Comparison of ENCODE assay signal across 13 cellular contexts in the genomic region with DNA sequence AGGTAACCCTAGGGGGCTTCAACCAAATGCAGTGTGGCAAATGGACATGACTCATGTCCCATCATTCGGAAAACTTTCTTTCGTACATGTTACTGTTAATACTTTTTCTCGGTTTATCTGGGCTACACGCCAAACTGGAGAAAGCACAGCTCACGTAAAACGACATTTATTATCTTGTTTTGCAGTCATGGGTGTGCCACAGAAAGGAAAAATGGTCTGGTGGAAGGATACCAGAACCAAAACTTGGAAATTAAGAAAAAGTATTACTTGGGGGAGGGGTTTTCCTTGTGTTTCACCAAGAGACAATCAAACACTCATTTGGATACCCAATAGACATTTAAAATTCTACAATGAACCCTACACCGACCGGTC. TPM values are rescaled to one million over a fixed set of nuclear protein-coding genes. Genes with fewer than 3 reads are reported as not detected.
DNase-seq lines count a peak whose midpoint lies in the region; ATAC-seq and TF ChIP-seq lines count a peak whose summit lies in the region.
"Had no signal": no experiment of that assay in that cellular context is flagged by ENCODE, and none has a peak within 500 bp of the region (broad histone marks: within the 10 kb centered on the region; RNA-seq: fewer than 3 reads in every experiment).

No MANE protein-coding gene starts in this region.

- no peaks in the 10 kb centered on the region for H3K36me3 ChIP-seq in sigmoid colon

- peak overlapping the region; percentile 35 for H3K4me3 Mint-ChIP-seq in HFFc6
- H3K4me3 Mint-ChIP-seq: activated naive CD4-positive, alpha-beta T cell treated with anti-CD3 and anti-CD28 coated beads, Interleukin-2, amount 50 U/mL, for 24 hours had no signal

- no peaks in the 10 kb centered on the region for H3K9me3 Mint-ChIP-seq in HFFc6
- H3K9me3 Mint-ChIP-seq: activated naive CD4-positive, alpha-beta T cell treated with anti-CD3 and anti-CD28 coated beads, Interleukin-2, amount 50 U/mL, for 24 hours had no signal

- H3K4me3 ChIP-seq in fibroblast of villous mesenchyme (ENCODE audit: low read depth, low read length) = peak overlapping the region; percentile 34
- H3K4me3 ChIP-seq in sigmoid colon = peak overlapping the region in 3 of 4 donors; percentile 15 to 20 (median 15)

- H3K27me3 ChIP-seq in sigmoid colon = peaks cover 20 to 76% (median 64%) of the 10 kb centered on the region in 3 donors

- intact Hi-C loops in sigmoid colon (cut with DNase I) = loop anchor here (5.0 kb wide), 1 partner anchor 55 kb away; the partner anchor contains the start of gene ALOXE3

- no peak for TF ChIP-seq CTCF in HFFc6 (IDR thresholded peaks at IDR 0.05)
- no peak for TF ChIP-seq CTCF in fibroblast of villous mesenchyme (IDR thresholded peaks at IDR 0.05; ENCODE audit: insufficient read depth, low read depth, low read length)
- no peak for TF ChIP-seq CTCF in sigmoid colon (IDR thresholded peaks at IDR 0.05)

- TF ChIP-seq POLR2A in sigmoid colon (IDR thresholded peaks at IDR 0.05) = no peak

- H3K27ac ChIP-seq in sigmoid colon = no peak overlapping the region
- H3K27ac ChIP-seq: HL-60 had no signal

- H3K36me3 Mint-ChIP-seq in HFFc6 (ENCODE audit: low read depth) = no peaks in the 10 kb centered on the region
- H3K36me3 Mint-ChIP-seq: activated naive CD4-positive, alpha-beta T cell treated with anti-CD3 and anti-CD28 coated beads, Interleukin-2, amount 50 U/mL, for 24 hours had no signal

- peaks cover 0 to 12% (median 9%) of the 10 kb centered on the region in 4 donors for H3K4me1 ChIP-seq in sigmoid colon

- peaks cover 10% of the 10 kb centered on the region for H3K4me1 Mint-ChIP-seq in HFFc6 (ENCODE audit: low read depth)
- H3K4me1 Mint-ChIP-seq: activated naive CD4-positive, alpha-beta T cell treated with anti-CD3 and anti-CD28 coated beads, Interleukin-2, amount 50 U/mL, for 24 hours had no signal

- no peaks in the 10 kb centered on the region for H3K9me3 ChIP-seq in sigmoid colon

- no peak overlapping the region for H3K27ac Mint-ChIP-seq in HFFc6
- H3K27ac Mint-ChIP-seq: activated naive CD4-positive, alpha-beta T cell treated with anti-CD3 and anti-CD28 coated beads, Interleukin-2, amount 50 U/mL, for 24 hours had no signal

- no peak for TF ChIP-seq EP300 in sigmoid colon (IDR thresholded peaks at IDR 0.05)

- no peak for DNase-seq in HFFc6
- DNase-seq in amniotic epithelial cell (ENCODE audit: low read depth) = peak; percentile 74
- DNase-seq in fibroblast of villous mesenchyme (ENCODE audit: low read depth) = peak; percentile 70
- DNase-seq in sigmoid colon = no peak
- no peak for DNase-seq in putamen (ENCODE audit: low spot score)
- no peak for DNase-seq in cerebellar cortex (ENCODE audit: low spot score)
- no peak for DNase-seq in HuH-7 (ENCODE audit: low spot score)
- DNase-seq: head of caudate nucleus, NCI-H1048 had no signal

- WGBS in sigmoid colon, 2 donors = 8 to 41% methylated on average over 8 of the region's 8 CpGs

- no peak for ATAC-seq in GM21447 (IDR thresholded peaks at IDR 0.05; ENCODE audit: unreplicated experiment)

- peaks cover 57% of the 10 kb centered on the region for H3K27me3 Mint-ChIP-seq in HFFc6 (ENCODE audit: insufficient read depth)

RNA-seq across cellular contexts. Expression of gene ALOX15B, which starts 23.6 kb away (rescaled TPM):
- not detected for total RNA-seq in HFFc6 (2021; fragmentation: NEBNext Ultra II Directional; extraction: Animal tissue kit (Norgen Biotek cat#: 25700))
- not detected in 2 replicates for total RNA-seq in fibroblast of villous mesenchyme
- total RNA-seq in sigmoid colon = 1 to 10 TPM; 2.8 to 5.3 (median 4.3) TPM
- polyA plus RNA-seq in sigmoid colon = 1 to 10 TPM; 1.2 to 3.2 (median 1.8) TPM

RNA-seq across cellular contexts. Expression of gene ALOX12B, which starts 25.1 kb away (rescaled TPM):
- not detected for total RNA-seq in HFFc6 (2021; fragmentation: NEBNext Ultra II Directional; extraction: Animal tissue kit (Norgen Biotek cat#: 25700))
- total RNA-seq in fibroblast of villous mesenchyme (not detected in 2 replicates), sigmoid colon (not detected)
- under 1 TPM in 1 of 3 donors, not detected in 2; 0.52 TPM for polyA plus RNA-seq in sigmoid colon
- total RNA-seq: liver had no signal
- polyA plus RNA-seq: liver had no signal

RNA-seq across cellular contexts. Expression of gene ALOXE3, which starts 55.9 kb away (rescaled TPM):
- total RNA-seq in HFFc6 (2021; fragmentation: NEBNext Ultra II Directional; extraction: Animal tissue kit (Norgen Biotek cat#: 25700)) = under 1 TPM; 0.14 to 0.30 (median 0.21) TPM
- not detected in 2 replicates for total RNA-seq in fibroblast of villous mesenchyme
- not detected for total RNA-seq in sigmoid colon
- under 1 TPM in 1 of 3 donors, not detected in 2; 0.17 TPM for polyA plus RNA-seq in sigmoid colon
- total RNA-seq: liver had no signal
- polyA plus RNA-seq: liver had no signal

Comparison
In these comparisons a context has a peak if more than half of its experiments do, and no peak if none do; other contexts are left out.
1. DNase-seq: peak in amniotic epithelial cell (single experiment) and fibroblast of villous mesenchyme (single experiment); none in HFFc6 (single experiment), sigmoid colon (single experiment), putamen (single experiment), cerebellar cortex (single experiment) and HuH-7 (single experiment).